ENCODE assay signal across 8 cellular contexts in the genomic region with DNA sequence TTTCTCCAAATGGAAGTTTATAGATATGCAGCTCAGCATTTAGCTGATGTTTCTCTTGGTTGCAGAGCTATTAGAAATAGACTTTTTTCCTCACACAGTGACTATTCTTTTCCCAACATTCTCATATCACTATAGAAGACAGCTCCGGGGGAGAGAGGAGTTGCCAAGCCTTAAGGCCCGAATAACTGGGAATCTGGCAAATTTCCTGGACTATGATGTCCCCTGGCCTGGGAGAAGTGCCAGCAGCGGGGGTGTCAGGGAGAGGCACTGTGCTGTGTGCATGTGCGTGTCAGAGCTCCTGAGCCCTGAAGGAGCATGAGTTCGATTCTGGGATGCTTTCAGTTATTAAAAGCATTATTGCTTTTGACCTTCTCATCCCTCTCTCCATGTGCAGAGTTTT.
DNase-seq lines count a peak whose midpoint lies in the region; ATAC-seq and TF ChIP-seq lines count a peak whose summit lies in the region.

No MANE protein-coding gene starts in this region.

- H3K4me1 ChIP-seq in RWPE2 (ENCODE audit: insufficient read depth, poor library complexity, severe bottlenecking) (peaks cover 36% of the 10 kb centered on the region), psoas muscle (peaks cover 10% of the 10 kb centered on the region)

- H3K27me3 ChIP-seq in RWPE2 (ENCODE audit: insufficient read depth, poor library complexity, severe bottlenecking): no peaks in the 10 kb centered on the region
- H3K27me3 ChIP-seq in psoas muscle (ENCODE audit: insufficient read depth in 3 of 3, low read length in 2 of 3): no peaks in the 10 kb centered on the region

- H3K27ac ChIP-seq in RWPE2 (ENCODE audit: poor library complexity, severe bottlenecking) (peak overlapping the region; percentile 97), psoas muscle (no peak overlapping the region)

- no peak for ATAC-seq in RWPE2 (ENCODE audit: low read depth)
- peak in 2 of 4 donors; percentile 32 to 38 for ATAC-seq in psoas muscle
- no peak for ATAC-seq in stimulated activated naive CD8-positive, alpha-beta T cell treated with anti-CD3 and anti-CD28 coated beads, Interleukin-15, amount 100 ng/mL, for 72 hours

- H3K4me3 Mint-ChIP-seq in stimulated activated naive CD8-positive, alpha-beta T cell treated with anti-CD3 and anti-CD28 coated beads, Interleukin-15, amount 100 ng/mL, for 72 hours: no peak overlapping the region

- no peak overlapping the region for H3K27ac Mint-ChIP-seq in stimulated activated naive CD8-positive, alpha-beta T cell treated with anti-CD3 and anti-CD28 coated beads, Interleukin-15, amount 100 ng/mL, for 72 hours

- intact Hi-C loops in psoas muscle (cut with DNase I): no loop called here

- no peak overlapping the region for H3K4me3 ChIP-seq in RWPE2 (ENCODE audit: severe bottlenecking)
- no peak overlapping the region for H3K4me3 ChIP-seq in psoas muscle

- TF ChIP-seq CTCF in RWPE2 (IDR thresholded peaks at IDR 0.05; ENCODE audit: poor library complexity, severe bottlenecking) (no peak), psoas muscle (IDR thresholded peaks at IDR 0.05) (no peak)

- H3K27me3 Mint-ChIP-seq in stimulated activated naive CD8-positive, alpha-beta T cell treated with anti-CD3 and anti-CD28 coated beads, Interleukin-15, amount 100 ng/mL, for 72 hours: no peaks in the 10 kb centered on the region

- DNase-seq in DMS79 treated with DMSO at 0.1 percent for 48 hours (lab: John Stamatoyannopoulos, UW) (peak; percentile 21), RWPE2 (ENCODE audit: low spot score) (no peak), glomerular visceral epithelial cell (ENCODE audit: extremely low spot score) (peak; percentile 60), psoas muscle (peak; percentile 68 to 70), NOMO-1 treated with dmso at 0.1 percent for 144 hours (lab: John Stamatoyannopoulos, UW; ENCODE audit: unreplicated experiment) (no peak), MV-4-11 (lab: John Stamatoyannopoulos, UW) (no peak)
- no peak for DNase-seq in stimulated activated naive CD8-positive, alpha-beta T cell treated with anti-CD3 and anti-CD28 coated beads, Interleukin-15, amount 100 ng/mL, for 72 hours
- DNase-seq in stimulated activated CD4-positive, alpha-beta T cell treated with anti-CD3 and anti-CD28 coated beads, Interleukin-4, amount 100 ng/mL, for 1 hour: no peak

- no peaks in the 10 kb centered on the region for H3K9me3 Mint-ChIP-seq in stimulated activated naive CD8-positive, alpha-beta T cell treated with anti-CD3 and anti-CD28 coated beads, Interleukin-15, amount 100 ng/mL, for 72 hours

- 18 to 33% (median 22%) methylated on average over 5 of the region's 5 CpGs for WGBS in psoas muscle, 3 donors

- H3K4me1 Mint-ChIP-seq in stimulated activated naive CD8-positive, alpha-beta T cell treated with anti-CD3 and anti-CD28 coated beads, Interleukin-15, amount 100 ng/mL, for 72 hours: peaks cover 10% of the 10 kb centered on the region

- H3K9me3 ChIP-seq in RWPE2 (ENCODE audit: severe bottlenecking) (no peaks in the 10 kb centered on the region), psoas muscle (no peaks in the 10 kb centered on the region)

- H3K36me3 ChIP-seq in RWPE2 (ENCODE audit: low read depth): no peaks in the 10 kb centered on the region
- H3K36me3 ChIP-seq in psoas muscle (ENCODE audit: insufficient read depth in 1 of 2, low read depth in 1 of 2): no peaks in the 10 kb centered on the region

Comparison
In these comparisons a context has a peak if more than half of its experiments do, and no peak if none do; other contexts are left out.
1. DNase-seq: peak in DMS79 treated with DMSO at 0.1 percent for 48 hours (single experiment), glomerular visceral epithelial cell (single experiment) and psoas muscle (2 of 2); none in RWPE2 (single experiment), stimulated activated naive CD8-positive, alpha-beta T cell treated with anti-CD3 and anti-CD28 coated beads, Interleukin-15, amount 100 ng/mL, for 72 hours (0 of 2), NOMO-1 treated with dmso at 0.1 percent for 144 hours (single experiment), MV-4-11 (single experiment) and stimulated activated CD4-positive, alpha-beta T cell treated with anti-CD3 and anti-CD28 coated beads, Interleukin-4, amount 100 ng/mL, for 1 hour (single experiment).